Comparison of ENCODE assay signal across 1 cellular context in genomic region chr20:20000223-20000968, GRCh38.
A peak's percentile ranks its signal among the peaks of the same experiment; 100 is the strongest.
TF ChIP-seq lines count a peak whose summit lies in the region.

No MANE protein-coding gene starts in this region.

TF ChIP-seq in HepG2, 621 proteins besides CTCF, POLR2A, EP300 and RAD21:
- TF ChIP-seq TIGD3 (CRISPR knock-in tag; IDR thresholded peaks at IDR 0.05; ENCODE audit: borderline replicate concordance) (no peak), ZNF687 (CRISPR knock-in tag; IDR thresholded peaks at IDR 0.05) (0 out of 2 replicates have a peak, but pooled peaks have one; percentile 13), EED (CRISPR knock-in tag; IDR thresholded peaks at IDR 0.05) (0 out of 2 replicates have a peak, but pooled peaks have one; percentile 24), ZKSCAN5 (CRISPR knock-in tag; IDR thresholded peaks at IDR 0.05) (no peak), ZNF143 (CRISPR knock-in tag; IDR thresholded peaks at IDR 0.05) (no peak), ZNF614 (CRISPR knock-in tag; IDR thresholded peaks at IDR 0.05; ENCODE audit: borderline replicate concordance) (no peak), ZNF879 (CRISPR knock-in tag; IDR thresholded peaks at IDR 0.05) (no peak), SIX1 (CRISPR knock-in tag; IDR thresholded peaks at IDR 0.05; ENCODE audit: borderline replicate concordance) (no peak), NR2F6 (IDR thresholded peaks at IDR 0.05) (no peak), NR2F6 (CRISPR knock-in tag; IDR thresholded peaks at IDR 0.05) (no peak), MTA1 (CRISPR knock-in tag; IDR thresholded peaks at IDR 0.05; ENCODE audit: borderline replicate concordance) (no peak), ZBTB34 (CRISPR knock-in tag; IDR thresholded peaks at IDR 0.05) (no peak), SCMH1 (CRISPR knock-in tag; IDR thresholded peaks at IDR 0.05; ENCODE audit: borderline replicate concordance) (no peak), ZNF598 (CRISPR knock-in tag; IDR thresholded peaks at IDR 0.05; ENCODE audit: borderline replicate concordance) (no peak; the same call in 1 of the 2 replicates), MTF2 (CRISPR knock-in tag; IDR thresholded peaks at IDR 0.05; ENCODE audit: borderline replicate concordance) (no peak), DZIP1 (CRISPR knock-in tag; IDR thresholded peaks at IDR 0.05) (0 out of 2 replicates have a peak, but pooled peaks have one; percentile 58), NRL (CRISPR knock-in tag; IDR thresholded peaks at IDR 0.05; ENCODE audit: borderline replicate concordance) (0 out of 2 replicates have a peak, but pooled peaks have one; percentile 24), PHF5A (CRISPR knock-in tag; IDR thresholded peaks at IDR 0.05; ENCODE audit: low read depth, unreplicated experiment) (no peak), CCAR2 (optimal IDR thresholded peaks at IDR 0.05; ENCODE audit: low read depth, low read length) (no peak), BCL6 (CRISPR knock-in tag; IDR thresholded peaks at IDR 0.05) (no peak), ZNF335 (CRISPR knock-in tag; IDR thresholded peaks at IDR 0.05) (no peak), ARID2 (CRISPR knock-in tag; IDR thresholded peaks at IDR 0.05; ENCODE audit: borderline replicate concordance) (no peak), TBP (CRISPR knock-in tag; IDR thresholded peaks at IDR 0.05) (no peak), HOXA7 (CRISPR knock-in tag; IDR thresholded peaks at IDR 0.05) (no peak), ZSCAN22 (CRISPR knock-in tag; IDR thresholded peaks at IDR 0.05) (no peak), ZNF225 (CRISPR knock-in tag; IDR thresholded peaks at IDR 0.05) (0 out of 2 replicates have a peak, but pooled peaks have one; percentile 48), KLF13 (CRISPR knock-in tag; IDR thresholded peaks at IDR 0.05) (no peak), U2AF2 (IDR thresholded peaks at IDR 0.05; ENCODE audit: low read depth, low read length) (no peak), BATF2 (CRISPR knock-in tag; IDR thresholded peaks at IDR 0.05) (no peak), MLXIP (CRISPR knock-in tag; IDR thresholded peaks at IDR 0.05; ENCODE audit: borderline replicate concordance) (no peak), MAFG (CRISPR knock-in tag; IDR thresholded peaks at IDR 0.05) (0 out of 2 replicates have a peak, but pooled peaks have one; percentile 15), ZNF562 (CRISPR knock-in tag; IDR thresholded peaks at IDR 0.05; ENCODE audit: borderline replicate concordance) (no peak), FOXK1 (CRISPR knock-in tag; IDR thresholded peaks at IDR 0.05; ENCODE audit: borderline replicate concordance, low read depth) (no peak), ZNF615 (CRISPR knock-in tag; IDR thresholded peaks at IDR 0.05; ENCODE audit: borderline replicate concordance) (no peak), FLYWCH1 (CRISPR knock-in tag; IDR thresholded peaks at IDR 0.05) (no peak), CHD2 (IDR thresholded peaks at IDR 0.05; ENCODE audit: low read depth, low read length) (no peak), JUNB (CRISPR knock-in tag; IDR thresholded peaks at IDR 0.05; ENCODE audit: borderline replicate concordance) (no peak), PCBP2 (optimal IDR thresholded peaks at IDR 0.05; ENCODE audit: low read depth, low read length, poor library complexity, severe bottlenecking) (no peak), ZSCAN29 (CRISPR knock-in tag; conservative IDR thresholded peaks at IDR 0.05) (no peak), ZNF274 (CRISPR knock-in tag; IDR thresholded peaks at IDR 0.05) (0 out of 2 replicates have a peak, but pooled peaks have one; percentile 46), KLF16 (CRISPR knock-in tag; IDR thresholded peaks at IDR 0.05) (0 out of 4 replicates have a peak, but pooled peaks of 1 of the 2 experiments have one; percentile 74), PITX1 (CRISPR knock-in tag; IDR thresholded peaks at IDR 0.05) (no peak), ZNF572 (CRISPR knock-in tag; IDR thresholded peaks at IDR 0.05) (0 out of 2 replicates have a peak, but pooled peaks have one; percentile 13), DMAP1 (CRISPR knock-in tag; IDR thresholded peaks at IDR 0.05) (no peak), HNRNPUL1 (IDR thresholded peaks at IDR 0.05; ENCODE audit: low read depth, low read length) (no peak), ZNF891 (CRISPR knock-in tag; IDR thresholded peaks at IDR 0.05) (0 out of 2 replicates have a peak, but pooled peaks have one; percentile 48)
